In genomic region chr6:28295326-28295725, GRCh38 we compare ENCODE assay signal across 13 cellular contexts. TPM values are rescaled to one million over a fixed set of nuclear protein-coding genes. Genes with fewer than 3 reads are reported as not detected.
"Had no signal": no experiment of that assay in that cellular context is flagged by ENCODE, and none has a peak within 500 bp of the region (broad histone marks: within the 10 kb centered on the region; RNA-seq: fewer than 3 reads in every experiment).

No MANE protein-coding gene starts in this region.

- H3K9me3 ChIP-seq: HAP-1 had no signal

- H3K4me3 ChIP-seq: GM23248, HAP-1, K562 had no signal

- FAIRE-seq: HepG2, K562 had no signal

- ATAC-seq: HCT116, HepG2, K562 had no signal

- DNase-seq: GM23248, GOT3, H7, HFFc6, IMR-90, KG1 had no signal

- H3K27ac ChIP-seq: GM23248, HL-60 had no signal

- H3K4me1 ChIP-seq: HAP-1 had no signal

- H2AFZ ChIP-seq: GM23248 had no signal

- H3K36me3 ChIP-seq: HAP-1 had no signal

- H3K9ac ChIP-seq: GM23248 had no signal

RNA-seq across cellular contexts. Expression of gene NKAPL, which starts 36.2 kb away (rescaled TPM):
- total RNA-seq: H4, H7, HepG2, HFFc6, HT1080, K562 had no signal
- polyA plus RNA-seq: HepG2, K562 had no signal
